Comparison of ENCODE assay signal across 28 cellular contexts in the genomic region with DNA sequence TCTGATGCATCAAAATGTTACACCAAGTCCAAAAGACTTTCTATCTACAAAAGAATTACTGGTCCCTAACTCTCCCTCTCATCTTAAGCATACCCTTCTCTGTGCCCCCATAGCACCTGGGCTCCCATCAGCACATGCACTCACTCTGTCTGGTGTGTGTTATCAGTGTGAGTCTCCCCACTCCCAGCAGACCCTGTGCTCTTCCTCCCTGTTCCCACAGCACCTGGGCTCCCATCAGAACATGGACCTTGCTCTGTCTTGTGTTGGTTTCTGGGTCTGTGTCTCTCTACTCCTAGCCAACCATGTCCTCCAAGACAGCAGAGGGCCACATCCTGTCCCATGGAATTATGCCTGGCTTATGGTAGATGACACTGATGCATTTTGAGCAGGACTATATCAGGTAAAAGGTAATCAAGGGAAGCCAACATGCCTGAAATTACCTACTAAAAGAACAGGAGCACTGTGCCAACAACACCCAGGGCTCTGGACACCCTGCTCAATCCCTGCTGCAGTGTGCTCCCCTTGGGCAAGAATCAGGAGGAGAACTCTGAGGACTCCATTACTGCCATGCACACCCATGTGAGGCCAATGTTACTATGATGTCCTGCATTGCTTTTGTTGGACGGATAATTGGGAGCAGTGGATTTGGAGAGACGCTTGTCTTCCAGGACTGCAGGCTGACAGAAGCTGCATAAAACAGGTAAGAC. TPM values are rescaled to one million over a fixed set of nuclear protein-coding genes. Genes with fewer than 3 reads are reported as not detected.
"Had no signal": no experiment of that assay in that cellular context is flagged by ENCODE, and none has a peak within 500 bp of the region (broad histone marks: within the 10 kb centered on the region; RNA-seq: fewer than 3 reads in every experiment).

No MANE protein-coding gene starts in this region.

- H3K36me3 Mint-ChIP-seq: activated naive CD8-positive, alpha-beta T cell; T-cell had no signal

- ATAC-seq: activated T-helper 17 cell treated with anti-CD3 and anti-CD28 coated beads, Interleukin-2, amount 50 U/mL, for 72 hours; Panc1; Right ventricle myocardium inferior; T-cell had no signal

- H3K27ac ChIP-seq: brain microvascular endothelial cell, cardiac muscle cell, SK-N-MC, VCaP had no signal

- H3K4me3 ChIP-seq: cardiac muscle cell, SK-N-MC had no signal

- H3K4me3 Mint-ChIP-seq: activated naive CD4-positive, alpha-beta T cell treated with anti-CD3 and anti-CD28 coated beads for 36 hours; activated naive CD8-positive, alpha-beta T cell; activated T-helper 17 cell treated with anti-CD3 and anti-CD28 coated beads, Interleukin-2, amount 50 U/mL, for 72 hours had no signal

- H3K27me3 ChIP-seq: brain microvascular endothelial cell, cardiac muscle cell had no signal

- H3K27ac Mint-ChIP-seq: activated naive CD4-positive, alpha-beta T cell treated with anti-CD3 and anti-CD28 coated beads for 36 hours; activated naive CD8-positive, alpha-beta T cell; activated T-helper 17 cell treated with anti-CD3 and anti-CD28 coated beads, Interleukin-2, amount 50 U/mL, for 72 hours; T-cell had no signal

- H3K9me3 Mint-ChIP-seq: activated naive CD4-positive, alpha-beta T cell treated with anti-CD3 and anti-CD28 coated beads for 36 hours; activated T-helper 17 cell treated with anti-CD3 and anti-CD28 coated beads, Interleukin-2, amount 50 U/mL, for 72 hours had no signal

- H3K4me1 Mint-ChIP-seq: activated T-helper 17 cell treated with anti-CD3 and anti-CD28 coated beads, Interleukin-2, amount 50 U/mL, for 72 hours had no signal

- DNase-seq: activated CD4-positive, CD25-positive, alpha-beta regulatory T cell; activated CD8-positive, alpha-beta memory T cell treated with anti-CD3 and anti-CD28 coated beads for 24 hours; activated gamma-delta T cell; activated naive CD4-positive, alpha-beta T cell treated with anti-CD3 and anti-CD28 coated beads for 36 hours; activated T-cell treated with anti-CD3 and anti-CD28 coated beads, Interleukin-2, amount 50 U/mL, for 48 hours; amygdala; brain microvascular endothelial cell; Kasumi-1; KBM-7; NCI-H1417 treated with DMSO at 0.1 percent for 48 hours; NCI-H1694; NCI-H2107; NCI-H345; NCI-H526 treated with DMSO at 0.1 percent for 48 hours; NCI-H82; OCI-M1; RPMI8226; T-cell; T-helper 2 cell; T1000 had no signal

- H3K36me3 ChIP-seq: brain microvascular endothelial cell, cardiac muscle cell had no signal

RNA-seq across cellular contexts. Expression of a gene that starts 34.3 kb away (rescaled TPM):
- total RNA-seq: activated naive CD4-positive, alpha-beta T cell treated with anti-CD3 and anti-CD28 coated beads for 36 hours; activated T-helper 17 cell treated with anti-CD3 and anti-CD28 coated beads, Interleukin-2, amount 50 U/mL, for 72 hours; cardiac muscle cell; M059J; Right ventricle myocardium inferior had no signal
- polyA plus RNA-seq: cardiac muscle cell had no signal
